Comparison of ENCODE assay signal across 8 cellular contexts in genomic region chr7:54663603-54664234, GRCh38.
A peak's percentile ranks its signal among the peaks of the same experiment; 100 is the strongest.
DNase-seq lines count a peak whose midpoint lies in the region; ATAC-seq and TF ChIP-seq lines count a peak whose summit lies in the region.

No MANE protein-coding gene starts in this region.

- TF ChIP-seq CTCF in neural cell (IDR thresholded peaks at IDR 0.05; ENCODE audit: poor library complexity, severe bottlenecking), result no peak

- TF ChIP-seq RAD21 in neural cell (conservative IDR thresholded peaks at IDR 0.05), result no peak

- H3K4me2 ChIP-seq in neural cell (ENCODE audit: low read length), result no peak overlapping the region

- no peaks in the 10 kb centered on the region for H3F3A ChIP-seq in neural cell (ENCODE audit: insufficient read depth, low read length, poor library complexity, severe bottlenecking)

- no peaks in the 10 kb centered on the region for H4K20me1 ChIP-seq in neural cell (ENCODE audit: insufficient read depth)

- H3K4me3 ChIP-seq in GM08714 (ENCODE audit: low read length), result peak overlapping the region; percentile 20; the same call in 1 of the 2 replicates
- H3K4me3 ChIP-seq in neural cell (ENCODE audit: low read length), result peak overlapping the region; percentile 72

- peak overlapping the region; percentile 46 for H2AFZ ChIP-seq in neural cell (ENCODE audit: low read depth, low read length)

- H3K9ac ChIP-seq in neural cell (ENCODE audit: low read length), result peak overlapping the region; percentile 69

- peak; percentile 30 for ATAC-seq in HG02938 (IDR thresholded peaks at IDR 0.05; ENCODE audit: unreplicated experiment)
- ATAC-seq in GM18517 (IDR thresholded peaks at IDR 0.05; ENCODE audit: unreplicated experiment), result no peak
- ATAC-seq in HG03457 (IDR thresholded peaks at IDR 0.05; ENCODE audit: unreplicated experiment), result no peak

- no peaks in the 10 kb centered on the region for H3K79me2 ChIP-seq in neural cell (replicated peaks; ENCODE audit: insufficient read depth, low read length)

- no peak for DNase-seq in NCI-H345 (lab: John Stamatoyannopoulos, UW)
- no peak for DNase-seq in stimulated activated CD4-positive, alpha-beta T cell treated with anti-CD3 and anti-CD28 coated beads, Interleukin-15, amount 100 ng/mL, for 24 hours

- no peak for TF ChIP-seq EP300 in neural cell (conservative IDR thresholded peaks at IDR 0.05; ENCODE audit: poor library complexity, severe bottlenecking)

- H3K27me3 ChIP-seq in neural cell (ENCODE audit: insufficient read depth, low read depth, low read length), result no peaks in the 10 kb centered on the region

- peaks cover 7% of the 10 kb centered on the region for H3K9me3 ChIP-seq in neural cell (ENCODE audit: low read length)

- H3K27ac ChIP-seq in cingulate gyrus (ENCODE audit: low read depth, low read length) (peak overlapping the region; percentile 60), neural cell (ENCODE audit: low read length) (no peak overlapping the region)

- no peaks in the 10 kb centered on the region for H3K9me2 ChIP-seq in neural cell (ENCODE audit: insufficient read depth, low read length)

- H3K36me3 ChIP-seq in neural cell (ENCODE audit: insufficient read depth, low read length), result no peaks in the 10 kb centered on the region

TF ChIP-seq in neural cell, 6 proteins besides CTCF, POLR2A, EP300 and RAD21:
- TF ChIP-seq EZH2 (IDR thresholded peaks at IDR 0.05; ENCODE audit: borderline replicate concordance, insufficient read depth, low read length, poor library complexity, severe bottlenecking) (no peak), POLR2AphosphoS5 (IDR thresholded peaks at IDR 0.05) (no peak), SMC3 (conservative IDR thresholded peaks at IDR 0.05; ENCODE audit: poor library complexity) (no peak), MXI1 (conservative IDR thresholded peaks at IDR 0.05; ENCODE audit: poor library complexity, severe bottlenecking) (no peak), REST (IDR thresholded peaks at IDR 0.05; ENCODE audit: borderline replicate concordance) (no peak), TAF1 (IDR thresholded peaks at IDR 0.05; ENCODE audit: low read depth) (no peak)
